ENCODE assay signal across 33 cellular contexts in genomic region chr10:121700416-121700815, GRCh38.
"Had no signal": no experiment of that assay in that cellular context is flagged by ENCODE, and none has a peak within 500 bp of the region (broad histone marks: within the 10 kb centered on the region; RNA-seq: fewer than 3 reads in every experiment).

No MANE protein-coding gene starts in this region.

- H3K36me3 ChIP-seq: adrenal gland, ascending aorta, brain microvascular endothelial cell, breast epithelium, cardiac muscle cell had no signal

- H3K4me1 ChIP-seq: adrenal gland, ascending aorta, body of pancreas, breast epithelium had no signal

- H3K9me3 ChIP-seq: adrenal gland, ascending aorta, body of pancreas had no signal

- ATAC-seq: activated naive CD4-positive, alpha-beta T cell treated with anti-CD3 and anti-CD28 coated beads, Interleukin-2, amount 50 U/mL, for 72 hours; activated naive CD8-positive, alpha-beta T cell treated with anti-CD3 and anti-CD28 coated beads, Interleukin-2, amount 50 U/mL, for 24 hours; activated T-cell treated with anti-CD3 and anti-CD28 coated beads, Interleukin-2, amount 50 U/mL, for 4 hours; activated T-cell treated with anti-CD3 and anti-CD28 coated beads, Interleukin-2, amount 50 U/mL, for 72 hours; activated T-helper 17 cell treated with anti-CD3 and anti-CD28 coated beads, Interleukin-2, amount 50 U/mL, for 72 hours; body of pancreas had no signal

- H3K27me3 ChIP-seq: ascending aorta, body of pancreas, brain microvascular endothelial cell, breast epithelium, cardiac muscle cell had no signal

- H3K4me3 ChIP-seq: adrenal gland, ascending aorta, body of pancreas, breast epithelium, cardiac muscle cell had no signal

- H3K27ac ChIP-seq: adrenal gland, ascending aorta, body of pancreas, brain microvascular endothelial cell, breast epithelium, cardiac muscle cell had no signal

- DNase-seq: activated effector memory CD4-positive, alpha-beta T cell treated with anti-CD3 and anti-CD28 coated beads, Interleukin-2, amount 50 U/mL, for 16 hours; activated effector memory CD4-positive, alpha-beta T cell treated with Interleukin-2 at 50 U/mL for 16 hours; activated gamma-delta T cell; activated gamma-delta T cell treated with Interleukin-2 at 50 U/mL for 16 hours; activated naive CD4-positive, alpha-beta T cell; activated naive CD4-positive, alpha-beta T cell treated with anti-CD3 and anti-CD28 coated beads for 36 hours; activated naive CD4-positive, alpha-beta T cell treated with anti-CD3 and anti-CD28 coated beads, Interleukin-2, amount 10 ng/mL, durations not matched to agents 7 days and 5 days; activated naive CD4-positive, alpha-beta T cell treated with anti-CD3 and anti-CD28 coated beads, Interleukin-2, amount 50 U/mL, for 16 hours; activated naive CD4-positive, alpha-beta T cell treated with Interleukin-2 at 50 U/mL for 16 hours; activated naive CD8-positive, alpha-beta T cell treated with anti-CD3 and anti-CD28 coated beads for 36 hours; activated naive CD8-positive, alpha-beta T cell treated with anti-CD3 and anti-CD28 coated beads, Interleukin-2, amount 10 ng/mL, durations not matched to agents 7 days and 5 days; activated naive CD8-positive, alpha-beta T cell treated with anti-CD3 and anti-CD28 coated beads, Interleukin-2, amount 50 U/mL, for 24 hours; activated T-cell treated with anti-CD3 and anti-CD28 coated beads, Interleukin-2, amount 50 U/mL, for 4 hours; activated T-cell treated with anti-CD3 and anti-CD28 coated beads, Interleukin-2, amount 50 U/mL, for 48 hours; activated T-cell treated with anti-CD3 and anti-CD28 coated beads, Interleukin-2, amount 50 U/mL, for 72 hours; adrenal gland; amniotic stem cell; amygdala; anterior cingulate cortex; aorta; body of pancreas; brain microvascular endothelial cell; caudate nucleus; central memory CD4-positive, alpha-beta T cell; cerebellar nuclear complex had no signal

- FAIRE-seq: astrocyte, bronchial epithelial cell, colon had no signal
